1 cellular context compared by ENCODE assay signal in the genomic region with DNA sequence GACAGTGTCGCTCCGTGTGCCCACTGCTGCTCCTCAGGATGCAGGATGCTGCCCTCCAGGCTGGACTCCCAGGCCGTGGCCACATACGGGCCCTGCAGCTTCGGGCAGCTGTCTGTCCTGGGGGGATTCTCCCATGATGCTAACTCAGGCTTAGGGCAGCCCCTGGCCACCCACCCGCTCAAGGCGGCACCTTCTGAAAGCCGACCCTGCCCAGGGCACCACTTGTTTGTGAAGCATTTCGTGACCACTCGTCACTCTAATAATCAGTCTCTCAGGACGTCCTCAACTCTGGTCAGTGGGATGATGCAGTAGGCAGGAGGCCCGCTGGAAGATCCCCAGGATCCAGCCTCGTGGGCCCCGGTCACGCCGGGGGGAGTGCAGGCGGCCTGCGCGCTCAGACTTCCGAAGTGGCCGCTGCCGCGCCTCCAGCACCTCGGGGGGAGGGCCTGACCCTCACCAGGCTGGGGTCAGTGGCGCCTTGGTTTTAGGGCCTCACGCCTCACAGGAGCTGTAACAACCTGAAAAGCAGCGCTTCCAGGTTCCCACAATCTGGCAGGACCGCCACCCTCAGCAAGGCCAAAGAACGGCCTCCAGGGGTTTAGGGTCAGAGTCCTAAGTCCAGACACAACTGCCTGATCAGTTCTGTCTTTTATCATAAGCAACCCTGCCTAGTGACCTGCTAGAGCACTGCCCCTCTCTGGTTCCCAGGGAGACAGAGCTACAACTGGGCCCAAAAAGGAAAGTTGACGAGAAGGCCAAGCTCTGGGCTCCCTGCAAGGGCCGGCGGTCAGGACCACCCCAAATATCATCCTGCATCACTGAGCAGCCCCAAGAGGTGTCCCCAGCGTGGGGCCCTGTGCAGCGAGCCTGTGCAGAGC.
TF ChIP-seq lines count a peak whose summit lies in the region.

No MANE protein-coding gene starts in this region.

TF ChIP-seq in HepG2, 621 proteins besides CTCF, POLR2A, EP300 and RAD21 (continued from another document and continues in another):
- TF ChIP-seq ZBTB4 (CRISPR knock-in tag; IDR thresholded peaks at IDR 0.05; ENCODE audit: borderline replicate concordance), result peak; percentile 69; the same call in 1 of the 2 replicates
- 0 out of 2 replicates have a peak, but pooled peaks have one; percentile 64 for TF ChIP-seq CHD4 (IDR thresholded peaks at IDR 0.05; ENCODE audit: borderline replicate concordance, low read length)
- TF ChIP-seq SMARCC2 (IDR thresholded peaks at IDR 0.05), result no peak
- no peak for TF ChIP-seq SYNCRIP (IDR thresholded peaks at IDR 0.05; ENCODE audit: insufficient read depth, low read depth, low read length)
- TF ChIP-seq FOXA1 (IDR thresholded peaks at IDR 0.05), result no peak
- TF ChIP-seq FOXA1 (CRISPR knock-in tag; IDR thresholded peaks at IDR 0.05), result 0 out of 2 replicates have a peak, but pooled peaks have one; percentile 4
- 0 out of 2 replicates have a peak, but pooled peaks have one; percentile 44 for TF ChIP-seq ZBTB7B (CRISPR knock-in tag; IDR thresholded peaks at IDR 0.05)
- no peak for TF ChIP-seq AHDC1 (CRISPR knock-in tag; IDR thresholded peaks at IDR 0.05; ENCODE audit: borderline replicate concordance)
- no peak for TF ChIP-seq PAX8 (CRISPR knock-in tag; IDR thresholded peaks at IDR 0.05; ENCODE audit: borderline replicate concordance)
- TF ChIP-seq JUNB (CRISPR knock-in tag; IDR thresholded peaks at IDR 0.05; ENCODE audit: borderline replicate concordance), result no peak
- TF ChIP-seq ZNF501 (CRISPR knock-in tag; IDR thresholded peaks at IDR 0.05), result peak; percentile 22; the same call in 1 of the 2 replicates
- TF ChIP-seq ZNF781 (CRISPR knock-in tag; IDR thresholded peaks at IDR 0.05; ENCODE audit: borderline replicate concordance, not compliant biosample characterization), result peak; percentile 35
- TF ChIP-seq, protein P1, sequence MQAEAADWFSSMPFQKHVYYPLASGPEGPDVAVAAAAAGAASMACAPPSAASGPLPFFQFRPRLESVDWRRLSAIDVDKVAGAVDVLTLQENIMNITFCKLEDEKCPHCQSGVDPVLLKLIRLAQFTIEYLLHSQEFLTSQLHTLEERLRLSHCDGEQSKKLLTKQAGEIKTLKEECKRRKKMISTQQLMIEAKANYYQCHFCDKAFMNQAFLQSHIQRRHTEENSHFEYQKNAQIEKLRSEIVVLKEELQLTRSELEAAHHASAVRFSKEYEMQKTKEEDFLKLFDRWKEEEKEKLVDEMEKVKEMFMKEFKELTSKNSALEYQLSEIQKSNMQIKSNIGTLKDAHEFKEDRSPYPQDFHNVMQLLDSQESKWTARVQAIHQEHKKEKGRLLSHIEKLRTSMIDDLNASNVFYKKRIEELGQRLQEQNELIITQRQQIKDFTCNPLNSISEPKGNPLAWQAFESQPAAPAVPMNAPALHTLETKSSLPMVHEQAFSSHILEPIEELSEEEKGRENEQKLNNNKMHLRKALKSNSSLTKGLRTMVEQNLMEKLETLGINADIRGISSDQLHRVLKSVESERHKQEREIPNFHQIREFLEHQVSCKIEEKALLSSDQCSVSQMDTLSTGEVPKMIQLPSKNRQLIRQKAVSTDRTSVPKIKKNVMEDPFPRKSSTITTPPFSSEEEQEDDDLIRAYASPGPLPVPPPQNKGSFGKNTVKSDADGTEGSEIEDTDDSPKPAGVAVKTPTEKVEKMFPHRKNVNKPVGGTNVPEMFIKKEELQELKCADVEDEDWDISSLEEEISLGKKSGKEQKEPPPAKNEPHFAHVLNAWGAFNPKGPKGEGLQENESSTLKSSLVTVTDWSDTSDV (CRISPR knock-in tag; IDR thresholded peaks at IDR 0.05), result no peak
- no peak for TF ChIP-seq ONECUT2 (CRISPR knock-in tag; IDR thresholded peaks at IDR 0.05)
- TF ChIP-seq ZNF331 (CRISPR knock-in tag; IDR thresholded peaks at IDR 0.05), result 0 out of 2 replicates have a peak, but pooled peaks have one; percentile 20
- peak; percentile 83; the same call in 1 of the 2 replicates for TF ChIP-seq ESRRA (CRISPR knock-in tag; IDR thresholded peaks at IDR 0.05; ENCODE audit: low read depth)
- 0 out of 2 replicates have a peak, but pooled peaks have one; percentile 20 for TF ChIP-seq ZNF598 (CRISPR knock-in tag; IDR thresholded peaks at IDR 0.05; ENCODE audit: borderline replicate concordance)
- no peak for TF ChIP-seq ZNF180 (CRISPR knock-in tag; IDR thresholded peaks at IDR 0.05; ENCODE audit: borderline replicate concordance, low read depth)
- TF ChIP-seq HNF4A (CRISPR knock-in tag; IDR thresholded peaks at IDR 0.05), result peak; percentile 98
- peak; percentile 37; the same call in 1 of the 2 replicates for TF ChIP-seq SIN3A (IDR thresholded peaks at IDR 0.05; ENCODE audit: borderline replicate concordance, low read depth, low read length)
- TF ChIP-seq, protein P2, sequence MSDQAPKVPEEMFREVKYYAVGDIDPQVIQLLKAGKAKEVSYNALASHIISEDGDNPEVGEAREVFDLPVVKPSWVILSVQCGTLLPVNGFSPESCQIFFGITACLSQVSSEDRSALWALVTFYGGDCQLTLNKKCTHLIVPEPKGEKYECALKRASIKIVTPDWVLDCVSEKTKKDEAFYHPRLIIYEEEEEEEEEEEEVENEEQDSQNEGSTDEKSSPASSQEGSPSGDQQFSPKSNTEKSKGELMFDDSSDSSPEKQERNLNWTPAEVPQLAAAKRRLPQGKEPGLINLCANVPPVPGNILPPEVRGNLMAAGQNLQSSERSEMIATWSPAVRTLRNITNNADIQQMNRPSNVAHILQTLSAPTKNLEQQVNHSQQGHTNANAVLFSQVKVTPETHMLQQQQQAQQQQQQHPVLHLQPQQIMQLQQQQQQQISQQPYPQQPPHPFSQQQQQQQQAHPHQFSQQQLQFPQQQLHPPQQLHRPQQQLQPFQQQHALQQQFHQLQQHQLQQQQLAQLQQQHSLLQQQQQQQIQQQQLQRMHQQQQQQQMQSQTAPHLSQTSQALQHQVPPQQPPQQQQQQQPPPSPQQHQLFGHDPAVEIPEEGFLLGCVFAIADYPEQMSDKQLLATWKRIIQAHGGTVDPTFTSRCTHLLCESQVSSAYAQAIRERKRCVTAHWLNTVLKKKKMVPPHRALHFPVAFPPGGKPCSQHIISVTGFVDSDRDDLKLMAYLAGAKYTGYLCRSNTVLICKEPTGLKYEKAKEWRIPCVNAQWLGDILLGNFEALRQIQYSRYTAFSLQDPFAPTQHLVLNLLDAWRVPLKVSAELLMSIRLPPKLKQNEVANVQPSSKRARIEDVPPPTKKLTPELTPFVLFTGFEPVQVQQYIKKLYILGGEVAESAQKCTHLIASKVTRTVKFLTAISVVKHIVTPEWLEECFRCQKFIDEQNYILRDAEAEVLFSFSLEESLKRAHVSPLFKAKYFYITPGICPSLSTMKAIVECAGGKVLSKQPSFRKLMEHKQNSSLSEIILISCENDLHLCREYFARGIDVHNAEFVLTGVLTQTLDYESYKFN (CRISPR knock-in tag; conservative IDR thresholded peaks at IDR 0.05), result peak; percentile 83
- 0 out of 2 replicates have a peak, but pooled peaks have one; percentile 2 for TF ChIP-seq DNMT1 (CRISPR knock-in tag; IDR thresholded peaks at IDR 0.05)
- peak; percentile 88 for TF ChIP-seq ZMYM4 (CRISPR knock-in tag; IDR thresholded peaks at IDR 0.05)
- peak; percentile 57; the same call in 1 of the 2 replicates for TF ChIP-seq NR2F2 (IDR thresholded peaks at IDR 0.05; ENCODE audit: borderline replicate concordance, low read depth)
- TF ChIP-seq, protein P3, sequence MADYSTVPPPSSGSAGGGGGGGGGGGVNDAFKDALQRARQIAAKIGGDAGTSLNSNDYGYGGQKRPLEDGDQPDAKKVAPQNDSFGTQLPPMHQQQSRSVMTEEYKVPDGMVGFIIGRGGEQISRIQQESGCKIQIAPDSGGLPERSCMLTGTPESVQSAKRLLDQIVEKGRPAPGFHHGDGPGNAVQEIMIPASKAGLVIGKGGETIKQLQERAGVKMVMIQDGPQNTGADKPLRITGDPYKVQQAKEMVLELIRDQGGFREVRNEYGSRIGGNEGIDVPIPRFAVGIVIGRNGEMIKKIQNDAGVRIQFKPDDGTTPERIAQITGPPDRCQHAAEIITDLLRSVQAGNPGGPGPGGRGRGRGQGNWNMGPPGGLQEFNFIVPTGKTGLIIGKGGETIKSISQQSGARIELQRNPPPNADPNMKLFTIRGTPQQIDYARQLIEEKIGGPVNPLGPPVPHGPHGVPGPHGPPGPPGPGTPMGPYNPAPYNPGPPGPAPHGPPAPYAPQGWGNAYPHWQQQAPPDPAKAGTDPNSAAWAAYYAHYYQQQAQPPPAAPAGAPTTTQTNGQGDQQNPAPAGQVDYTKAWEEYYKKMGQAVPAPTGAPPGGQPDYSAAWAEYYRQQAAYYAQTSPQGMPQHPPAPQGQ (CRISPR knock-in tag; IDR thresholded peaks at IDR 0.05; ENCODE audit: borderline replicate concordance), result no peak
- peak; percentile 33; the same call in 1 of the 2 replicates for TF ChIP-seq PATZ1 (CRISPR knock-in tag; IDR thresholded peaks at IDR 0.05)
